1 cellular context compared by ENCODE assay signal in the genomic region with DNA sequence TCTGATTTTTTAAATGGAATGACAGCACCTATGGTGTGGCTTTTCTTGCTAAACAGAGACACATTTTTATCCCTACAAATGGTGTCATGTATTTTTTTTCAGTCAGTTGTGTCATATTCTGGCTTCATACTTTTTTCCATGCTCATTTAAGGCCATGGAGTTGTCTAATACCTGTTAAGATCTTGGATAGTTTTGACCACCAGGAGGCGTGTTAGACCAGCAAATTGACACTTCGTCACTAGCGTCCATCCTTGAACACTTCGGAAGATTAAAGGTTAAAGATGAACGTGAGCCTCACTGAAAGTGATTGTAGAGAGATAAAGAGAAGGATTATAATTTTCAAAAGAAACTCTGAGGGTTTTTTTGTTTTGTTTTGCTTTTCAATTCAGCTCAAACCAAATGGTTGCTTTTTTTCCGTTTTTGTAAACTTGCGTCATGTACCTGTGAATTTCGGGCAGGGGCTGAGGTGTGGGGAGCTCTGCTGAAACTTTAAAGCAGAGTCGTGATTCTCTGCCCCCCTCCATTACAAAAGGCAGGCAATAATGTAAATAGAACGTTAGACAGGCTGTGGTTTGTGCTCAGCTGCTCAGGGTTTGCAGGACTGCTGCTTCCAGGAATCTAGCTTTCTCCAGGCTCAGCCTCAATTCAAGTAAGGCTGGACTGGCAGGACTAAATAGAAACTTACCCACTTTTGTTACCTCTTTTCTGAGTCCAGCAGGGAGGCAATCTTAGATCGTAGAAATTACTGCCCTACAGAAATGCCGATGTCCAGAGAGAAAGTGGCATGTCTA.
TF ChIP-seq lines count a peak whose summit lies in the region.

No MANE protein-coding gene starts in this region.

TF ChIP-seq in HepG2, 621 proteins besides CTCF, POLR2A, EP300 and RAD21 (continued from another document):
- TF ChIP-seq, protein P1, sequence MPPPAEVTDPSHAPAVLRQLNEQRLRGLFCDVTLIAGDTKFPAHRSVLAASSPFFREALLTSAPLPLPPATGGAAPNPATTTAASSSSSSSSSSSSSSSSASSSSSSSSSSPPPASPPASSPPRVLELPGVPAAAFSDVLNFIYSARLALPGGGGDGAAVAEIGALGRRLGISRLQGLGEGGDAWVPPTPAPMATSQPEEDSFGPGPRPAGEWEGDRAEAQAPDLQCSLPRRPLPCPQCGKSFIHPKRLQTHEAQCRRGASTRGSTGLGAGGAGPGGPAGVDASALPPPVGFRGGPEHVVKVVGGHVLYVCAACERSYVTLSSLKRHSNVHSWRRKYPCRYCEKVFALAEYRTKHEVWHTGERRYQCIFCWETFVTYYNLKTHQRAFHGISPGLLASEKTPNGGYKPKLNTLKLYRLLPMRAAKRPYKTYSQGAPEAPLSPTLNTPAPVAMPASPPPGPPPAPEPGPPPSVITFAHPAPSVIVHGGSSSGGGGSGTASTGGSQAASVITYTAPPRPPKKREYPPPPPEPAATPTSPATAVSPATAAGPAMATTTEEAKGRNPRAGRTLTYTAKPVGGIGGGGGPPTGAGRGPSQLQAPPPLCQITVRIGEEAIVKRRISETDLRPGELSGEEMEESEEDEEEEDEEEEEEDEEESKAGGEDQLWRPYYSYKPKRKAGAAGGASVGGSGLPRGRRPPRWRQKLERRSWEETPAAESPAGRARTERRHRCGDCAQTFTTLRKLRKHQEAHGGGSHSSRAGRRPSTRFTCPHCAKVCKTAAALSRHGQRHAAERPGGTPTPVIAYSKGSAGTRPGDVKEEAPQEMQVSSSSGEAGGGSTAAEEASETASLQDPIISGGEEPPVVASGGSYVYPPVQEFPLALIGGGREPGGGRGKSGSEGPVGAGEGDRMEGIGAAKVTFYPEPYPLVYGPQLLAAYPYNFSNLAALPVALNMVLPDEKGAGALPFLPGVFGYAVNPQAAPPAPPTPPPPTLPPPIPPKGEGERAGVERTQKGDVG (CRISPR knock-in tag; IDR thresholded peaks at IDR 0.05; ENCODE audit: borderline replicate concordance): no peak
- TF ChIP-seq CENPT (CRISPR knock-in tag; IDR thresholded peaks at IDR 0.05; ENCODE audit: low read depth) (no peak), TAF1 (CRISPR knock-in tag; IDR thresholded peaks at IDR 0.05) (no peak), SIX1 (CRISPR knock-in tag; IDR thresholded peaks at IDR 0.05; ENCODE audit: borderline replicate concordance) (no peak), CBX1 (IDR thresholded peaks at IDR 0.05; ENCODE audit: low read depth) (no peak), PBX3 (CRISPR knock-in tag; IDR thresholded peaks at IDR 0.05; ENCODE audit: borderline replicate concordance) (0 out of 2 replicates have a peak, but pooled peaks have one; percentile 35)
- TF ChIP-seq, protein P2, sequence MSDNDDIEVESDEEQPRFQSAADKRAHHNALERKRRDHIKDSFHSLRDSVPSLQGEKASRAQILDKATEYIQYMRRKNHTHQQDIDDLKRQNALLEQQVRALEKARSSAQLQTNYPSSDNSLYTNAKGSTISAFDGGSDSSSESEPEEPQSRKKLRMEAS (IDR thresholded peaks at IDR 0.05): no peak
